Comparison of ENCODE assay signal across 8 cellular contexts in the genomic region with DNA sequence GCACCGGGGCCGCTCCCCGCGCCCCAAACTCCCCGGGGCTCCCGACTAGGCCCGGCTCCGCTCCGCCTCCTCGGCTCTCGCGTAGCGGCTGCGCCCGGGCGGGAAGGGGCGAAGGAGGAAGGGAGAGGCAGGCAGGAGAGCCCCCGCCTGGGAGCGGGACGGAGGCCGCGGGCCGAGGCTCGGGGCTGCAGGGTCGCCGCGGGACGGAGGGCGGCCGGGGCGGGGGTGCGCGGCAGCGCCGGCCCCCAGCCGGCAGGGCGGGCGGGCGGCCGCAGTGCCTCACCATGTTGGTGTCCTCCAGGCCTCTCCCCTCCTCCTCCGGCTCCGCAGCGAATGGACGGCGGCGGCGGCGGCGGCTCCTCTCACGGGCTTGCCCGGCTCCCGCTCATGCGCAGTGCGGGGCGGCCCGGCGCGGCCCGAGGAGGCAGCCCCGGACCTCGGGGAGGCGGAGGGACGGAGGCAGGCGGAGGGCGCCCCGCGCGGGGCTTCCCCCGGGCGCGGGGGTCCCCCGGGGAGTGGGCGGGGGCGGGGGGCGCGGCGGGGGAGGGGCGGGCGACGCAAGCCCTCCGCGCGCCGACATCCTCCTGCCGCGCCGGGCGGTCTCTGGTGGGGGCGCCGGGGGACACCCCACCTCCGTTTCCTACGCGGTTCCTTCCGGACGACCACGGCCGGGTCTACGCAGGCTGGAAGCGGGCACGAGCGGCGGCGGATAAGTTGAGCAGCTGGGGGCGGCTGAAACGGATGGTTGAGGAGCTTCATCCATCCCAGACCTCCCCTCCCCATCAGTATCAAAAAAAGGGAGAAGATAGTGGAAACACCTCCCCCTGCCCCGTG. TPM values are rescaled to one million over a fixed set of nuclear protein-coding genes. Genes with fewer than 3 reads are reported as not detected.
DNase-seq lines count a peak whose midpoint lies in the region; ATAC-seq and TF ChIP-seq lines count a peak whose summit lies in the region.

DCUN1D1 (minus strand) TSS at position 335 of the 834 bp plus-strand sequence; CDS start at position 286, 49 bp downstream.

- H3K27me3 ChIP-seq in body of pancreas: no peaks in the 10 kb centered on the region

- peak within 1 kb of the TSS; percentile 88 to 95 for H3K4me3 ChIP-seq in body of pancreas
- peak within 1 kb of the TSS; percentile 75 for H3K4me3 ChIP-seq in iPS-11a (ENCODE audit: low read depth, low read length)
- H3K4me3 ChIP-seq in skeletal muscle cell (ENCODE audit: low read depth, low read length): peak within 1 kb of the TSS; percentile 88

- H3K9me3 ChIP-seq in body of pancreas: no peaks in the 10 kb centered on the region

- 0% methylated on average over 2 to 73 of the region's 106 CpGs for WGBS in body of pancreas, 2 donors

- peak within 1 kb of the TSS; percentile 60 to 90 (median 74) for H3K27ac ChIP-seq in body of pancreas

- H3K4me1 ChIP-seq in body of pancreas: peaks cover 21% of the 10 kb centered on the region

- TF ChIP-seq POLR2A in body of pancreas (IDR thresholded peaks at IDR 0.05): peak; percentile 48 to 61 (median 57)

- intact Hi-C loops in body of pancreas (cut with DNase I): no loop called here

- peak; percentile 48 to 79 for DNase-seq in NCI-H524 (lab: John Stamatoyannopoulos, UW)
- no peak for DNase-seq in NCI-H524 treated with DMSO at 0.1 percent for 48 hours (lab: John Stamatoyannopoulos, UW)
- peak; percentile 92 for DNase-seq in NCI-H2107 (lab: John Stamatoyannopoulos, UW)
- peak; percentile 88 for DNase-seq in UCSD-AML1 (lab: John Stamatoyannopoulos, UW; ENCODE audit: unreplicated experiment)
- peak; percentile 90 to 94 (median 92) for DNase-seq in body of pancreas
- peak; percentile 40 for DNase-seq in skeletal muscle cell (ENCODE audit: low read depth)

- no peaks in the 10 kb centered on the region for H3K36me3 ChIP-seq in body of pancreas (replicated peaks in 1 of 2; ENCODE audit: insufficient read depth in 1 of 2, low read depth in 2 of 2)

- ATAC-seq in HG02981 (IDR thresholded peaks at IDR 0.05; ENCODE audit: unreplicated experiment) (peak; percentile 81), body of pancreas (peak; percentile 98)

- TF ChIP-seq CTCF in body of pancreas (IDR thresholded peaks at IDR 0.05): peak in 1 of 7 experiments; percentile 18

RNA-seq across cellular contexts. Expression of gene DCUN1D1, which starts in this region (rescaled TPM):
- total RNA-seq in body of pancreas: 10 to 100 TPM in 1 of 2 donors, 1 to 10 TPM in 1; 4.6 to 10.9 TPM
